Comparison of ENCODE assay signal across 10 cellular contexts in the genomic region with DNA sequence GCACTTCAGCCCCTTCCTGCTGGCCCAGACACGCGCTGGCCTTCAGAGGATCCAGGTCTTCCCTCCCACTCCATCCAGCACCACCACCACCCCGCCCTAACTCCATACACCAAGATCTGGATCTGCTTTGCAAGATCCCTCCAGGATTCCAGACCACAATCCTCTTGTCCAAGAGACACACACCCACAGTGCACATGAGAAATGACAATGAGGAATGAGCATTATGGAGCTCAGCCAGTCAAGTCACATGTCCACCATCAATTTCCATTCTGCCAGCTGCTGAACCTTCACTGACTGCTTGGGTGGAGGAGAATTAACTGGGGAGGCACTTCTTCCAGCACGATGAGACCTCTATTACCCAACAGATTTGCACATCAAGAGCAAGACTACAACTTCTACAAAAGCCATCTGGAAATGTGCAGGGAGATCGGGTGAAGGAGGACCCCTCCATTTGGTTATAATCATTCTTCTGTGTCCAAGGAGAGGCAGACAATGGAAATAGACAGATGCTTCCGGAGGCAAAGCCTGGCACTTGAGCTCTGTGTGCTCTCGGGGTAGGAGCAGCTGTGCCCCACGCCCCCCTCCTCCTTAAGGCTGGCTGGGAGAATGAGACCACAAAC. TPM values are rescaled to one million over a fixed set of nuclear protein-coding genes. Genes with fewer than 3 reads are reported as not detected.
DNase-seq lines count a peak whose midpoint lies in the region; ATAC-seq and TF ChIP-seq lines count a peak whose summit lies in the region.
"Had no signal": no experiment of that assay in that cellular context is flagged by ENCODE, and none has a peak within 500 bp of the region (broad histone marks: within the 10 kb centered on the region; RNA-seq: fewer than 3 reads in every experiment).

No MANE protein-coding gene starts in this region.

- peak overlapping the region; percentile 7 for H3K4me3 ChIP-seq in adipocyte (ENCODE audit: low read length)
- H3K4me3 ChIP-seq in suprapubic skin: no peak overlapping the region

- H3K27me3 ChIP-seq in adipocyte (replicated peaks; ENCODE audit: control insufficient read depth, insufficient read depth, low read length) (no peaks in the 10 kb centered on the region), suprapubic skin (no peaks in the 10 kb centered on the region)

- WGBS in suprapubic skin: 40% methylated on average over 8 of the region's 8 CpGs

- no peaks in the 10 kb centered on the region for H3K36me3 ChIP-seq in adipocyte (ENCODE audit: control insufficient read depth, insufficient read depth, low read length, severe bottlenecking)
- H3K36me3 ChIP-seq in suprapubic skin: no peaks in the 10 kb centered on the region

- TF ChIP-seq CTCF in suprapubic skin (IDR thresholded peaks at IDR 0.05): no peak

- no peak for TF ChIP-seq POLR2A in suprapubic skin (IDR thresholded peaks at IDR 0.05)

- DNase-seq in NCI-H1092 (lab: John Stamatoyannopoulos, UW): peak; percentile 48
- DNase-seq in adipocyte (ENCODE audit: low read depth): peak; percentile 35
- DNase-seq in inferior parietal cortex (ENCODE audit: extremely low spot score): peak; percentile 57
- DNase-seq in suprapubic skin (ENCODE audit: low spot score in 2 of 2): peak; percentile 82 to 84
- no peak for DNase-seq in GM19238 (ENCODE audit: insufficient read length, low spot score)
- DNase-seq: effector memory CD8-positive, alpha-beta T cell had no signal

- ATAC-seq in GM21786 (IDR thresholded peaks at IDR 0.05; ENCODE audit: unreplicated experiment) (no peak), HG03108 (IDR thresholded peaks at IDR 0.05; ENCODE audit: unreplicated experiment) (no peak), GM18498 (IDR thresholded peaks at IDR 0.05; ENCODE audit: unreplicated experiment) (no peak)
- ATAC-seq: effector memory CD8-positive, alpha-beta T cell had no signal

- H3K4me1 ChIP-seq in adipocyte (ENCODE audit: control insufficient read depth, insufficient read depth, low read length) (peaks cover 30% of the 10 kb centered on the region), suprapubic skin (peaks cover 37% of the 10 kb centered on the region)

- peak overlapping the region; percentile 80 for H3K27ac ChIP-seq in suprapubic skin

- H3K9ac ChIP-seq in adipocyte (ENCODE audit: low read length): peak overlapping the region; percentile 53

- H3K9me3 ChIP-seq in adipocyte (ENCODE audit: control insufficient read depth, low read length) (no peaks in the 10 kb centered on the region), suprapubic skin (no peaks in the 10 kb centered on the region)

- no peak for TF ChIP-seq EP300 in suprapubic skin (IDR thresholded peaks at IDR 0.05)

RNA-seq across cellular contexts. Expression of gene SPATA12, which starts 12.3 kb away (rescaled TPM):
- total RNA-seq in suprapubic skin: not detected
- total RNA-seq: activated CD8-positive, alpha-beta memory T cell treated with anti-CD3 and anti-CD28 coated beads for 36 hours had no signal
